In genomic region chr2:228614741-228615140, GRCh38 we compare ENCODE assay signal across 23 cellular contexts.
DNase-seq lines count a peak whose midpoint lies in the region; ATAC-seq and TF ChIP-seq lines count a peak whose summit lies in the region.
"Had no signal": no experiment of that assay in that cellular context is flagged by ENCODE, and none has a peak within 500 bp of the region (broad histone marks: within the 10 kb centered on the region; RNA-seq: fewer than 3 reads in every experiment).

No MANE protein-coding gene starts in this region.

- H3K36me3 ChIP-seq in MM.1S (replicated peaks; ENCODE audit: insufficient read depth, low read length) (no peaks in the 10 kb centered on the region), PC-3 (ENCODE audit: low read depth, low read length) (no peaks in the 10 kb centered on the region), stomach (no peaks in the 10 kb centered on the region)
- H3K36me3 ChIP-seq: BE2C, BLaER1 had no signal

- H3K9me2 ChIP-seq in MM.1S (replicated peaks; ENCODE audit: insufficient read depth, low read length) (no peaks in the 10 kb centered on the region), PC-3 (replicated peaks; ENCODE audit: low read length) (no peaks in the 10 kb centered on the region)

- H4K20me1 ChIP-seq in MM.1S (ENCODE audit: insufficient read depth, low read length) (no peaks in the 10 kb centered on the region), PC-3 (ENCODE audit: low read length) (no peaks in the 10 kb centered on the region)
- H4K20me1 ChIP-seq: BLaER1 had no signal

- H3K27me3 ChIP-seq in MM.1S (replicated peaks; ENCODE audit: insufficient read depth, low read length): no peaks in the 10 kb centered on the region
- H3K27me3 ChIP-seq in PC-3 (ENCODE audit: low read length): no peaks in the 10 kb centered on the region
- H3K27me3 ChIP-seq in stomach: no peaks in the 10 kb centered on the region
- H3K27me3 ChIP-seq: BE2C, BLaER1 had no signal

- H3K9me3 Mint-ChIP-seq in HFFc6 (no peaks in the 10 kb centered on the region), natural killer cell (peaks cover 16 to 17% of the 10 kb centered on the region in 2 donors)

- DNase-seq in HFFc6: no peak
- peak; percentile 30 for DNase-seq in MM.1S
- DNase-seq in PC-3: no peak
- DNase-seq in stomach: no peak
- DNase-seq in mucosa of gallbladder (ENCODE audit: low spot score): no peak
- DNase-seq in GM19240 (ENCODE audit: insufficient read length, low spot score): no peak
- DNase-seq in natural killer cell: no peak
- DNase-seq: 8988T; ACHN; BE2C; C1 segment of cervical spinal cord; CD4-positive, alpha-beta memory T cell; CD4-positive, CD25-positive, alpha-beta regulatory T cell; CD8-positive, alpha-beta memory T cell; COR-L47; DMS 273 treated with DMSO at 0.1 percent for 48 hours; DMS153; DMS79; DND-41; EL; GDM1 had no signal

- H3K27ac Mint-ChIP-seq in HFFc6 (peak overlapping the region; percentile 27; the same call in 1 of the 2 replicates), natural killer cell (no peak overlapping the region)
- H3K27ac Mint-ChIP-seq: CD14-positive monocyte; CD4-positive, alpha-beta memory T cell; CD4-positive, CD25-positive, alpha-beta regulatory T cell; CD8-positive, alpha-beta memory T cell had no signal

- no peak for ATAC-seq in PC-3
- no peak for ATAC-seq in natural killer cell

- BruUV-seq in PC-3 (replicated peaks; lab: Mats Ljungman, UMichigan): no TSS peak

- CTCF ChIA-PET in PC-3 (lab: Charles Lee): no interaction called here

- H3K79me2 ChIP-seq in MM.1S (ENCODE audit: low read length) (no peaks in the 10 kb centered on the region), PC-3 (ENCODE audit: low read length) (no peaks in the 10 kb centered on the region)

- 57 to 77% (median 62%) methylated on average over 2 of the region's 2 CpGs for WGBS in stomach, 5 donors

- H3K27ac ChIP-seq in MM.1S (ENCODE audit: low read length) (no peak overlapping the region), PC-3 (ENCODE audit: low read length) (peak overlapping the region; percentile 12; the same call in 1 of the 2 replicates), stomach (no peak overlapping the region)
- H3K27ac ChIP-seq: BLaER1 had no signal

- no peaks in the 10 kb centered on the region for H3K27me3 Mint-ChIP-seq in HFFc6 (ENCODE audit: insufficient read depth)
- no peaks in the 10 kb centered on the region for H3K27me3 Mint-ChIP-seq in natural killer cell (ENCODE audit: low read depth in 2 of 2)
- H3K27me3 Mint-ChIP-seq: CD4-positive, alpha-beta memory T cell; CD4-positive, CD25-positive, alpha-beta regulatory T cell; CD8-positive, alpha-beta memory T cell had no signal

- no peaks in the 10 kb centered on the region for H3F3A ChIP-seq in MM.1S (ENCODE audit: insufficient read depth, low read length)
- peaks cover 6% of the 10 kb centered on the region for H3F3A ChIP-seq in PC-3 (ENCODE audit: low read length, unreplicated experiment)

- H3K4me3 ChIP-seq in MM.1S (ENCODE audit: low read length): no peak overlapping the region
- H3K4me3 ChIP-seq in PC-3 (ENCODE audit: low read length): no peak overlapping the region
- no peak overlapping the region for H3K4me3 ChIP-seq in stomach
- H3K4me3 ChIP-seq: BLaER1 had no signal

- H3K4me1 ChIP-seq in MM.1S (ENCODE audit: low read length) (peaks cover 4% of the 10 kb centered on the region; the same call in 1 of the 2 replicates), PC-3 (ENCODE audit: insufficient read depth, low read length) (peaks cover 32% of the 10 kb centered on the region), stomach (no peaks in the 10 kb centered on the region)
- H3K4me1 ChIP-seq: BE2C, BLaER1 had no signal

- H3K4me2 ChIP-seq in MM.1S (ENCODE audit: low read depth, low read length) (peak overlapping the region; percentile 31; the same call in 1 of the 2 replicates), PC-3 (ENCODE audit: low read length) (no peak overlapping the region)
- H3K4me2 ChIP-seq: BLaER1 had no signal

- H2AFZ ChIP-seq in MM.1S (ENCODE audit: low read length): no peak overlapping the region
- H2AFZ ChIP-seq in PC-3 (ENCODE audit: low read length): no peak overlapping the region

- no peak for TF ChIP-seq EP300 in stomach (IDR thresholded peaks at IDR 0.05)

- H3K4me1 Mint-ChIP-seq in HFFc6 (ENCODE audit: low read depth): peaks cover 69% of the 10 kb centered on the region
- no peaks in the 10 kb centered on the region for H3K4me1 Mint-ChIP-seq in natural killer cell
- H3K4me1 Mint-ChIP-seq: CD14-positive monocyte; CD4-positive, alpha-beta memory T cell; CD4-positive, CD25-positive, alpha-beta regulatory T cell; CD8-positive, alpha-beta memory T cell had no signal

- POLR2A ChIA-PET in PC-3 (lab: Charles Lee; ENCODE audit: unreplicated experiment): no interaction called here

- H3K4me3 Mint-ChIP-seq in HFFc6 (no peak overlapping the region), natural killer cell (no peak overlapping the region)
- H3K4me3 Mint-ChIP-seq: CD14-positive monocyte; CD4-positive, alpha-beta memory T cell; CD4-positive, CD25-positive, alpha-beta regulatory T cell; CD8-positive, alpha-beta memory T cell had no signal

- H3K9me3 ChIP-seq in MM.1S (replicated peaks; ENCODE audit: insufficient read depth, low read length): no peaks in the 10 kb centered on the region
- no peaks in the 10 kb centered on the region for H3K9me3 ChIP-seq in PC-3 (ENCODE audit: low read length)
- H3K9me3 ChIP-seq in stomach: no peaks in the 10 kb centered on the region
- H3K9me3 ChIP-seq: BE2C had no signal

- no peak for TF ChIP-seq POLR2A in stomach (IDR thresholded peaks at IDR 0.05)

- peaks cover 12% of the 10 kb centered on the region; the same call in 1 of the 2 replicates for H3K36me3 Mint-ChIP-seq in HFFc6 (ENCODE audit: low read depth)
- H3K36me3 Mint-ChIP-seq in natural killer cell: no peaks in the 10 kb centered on the region
- H3K36me3 Mint-ChIP-seq: CD14-positive monocyte; CD4-positive, alpha-beta memory T cell; CD8-positive, alpha-beta memory T cell had no signal

- TF ChIP-seq CTCF in HFFc6 (IDR thresholded peaks at IDR 0.05): no peak
- no peak for TF ChIP-seq CTCF in MM.1S (IDR thresholded peaks at IDR 0.05; ENCODE audit: low read length)
- no peak for TF ChIP-seq CTCF in PC-3 (conservative IDR thresholded peaks at IDR 0.05; ENCODE audit: low read depth, low read length)
- no peak for TF ChIP-seq CTCF in stomach (IDR thresholded peaks at IDR 0.05)
- no peak for TF ChIP-seq CTCF in natural killer cell (IDR thresholded peaks at IDR 0.05)

- H3K9ac ChIP-seq in MM.1S (ENCODE audit: low read length): no peak overlapping the region
- no peak overlapping the region for H3K9ac ChIP-seq in PC-3 (ENCODE audit: low read length)
- H3K9ac ChIP-seq: BLaER1 had no signal

- intact Hi-C loops in PC-3 (cut with micrococcal nuclease) (no loop called here), stomach (cut with DNase I; ENCODE audit: low total_unique reads) (no loop called here), natural killer cell (cut with micrococcal nuclease) (no loop called here)
